22 cellular contexts compared by ENCODE assay signal in the genomic region with DNA sequence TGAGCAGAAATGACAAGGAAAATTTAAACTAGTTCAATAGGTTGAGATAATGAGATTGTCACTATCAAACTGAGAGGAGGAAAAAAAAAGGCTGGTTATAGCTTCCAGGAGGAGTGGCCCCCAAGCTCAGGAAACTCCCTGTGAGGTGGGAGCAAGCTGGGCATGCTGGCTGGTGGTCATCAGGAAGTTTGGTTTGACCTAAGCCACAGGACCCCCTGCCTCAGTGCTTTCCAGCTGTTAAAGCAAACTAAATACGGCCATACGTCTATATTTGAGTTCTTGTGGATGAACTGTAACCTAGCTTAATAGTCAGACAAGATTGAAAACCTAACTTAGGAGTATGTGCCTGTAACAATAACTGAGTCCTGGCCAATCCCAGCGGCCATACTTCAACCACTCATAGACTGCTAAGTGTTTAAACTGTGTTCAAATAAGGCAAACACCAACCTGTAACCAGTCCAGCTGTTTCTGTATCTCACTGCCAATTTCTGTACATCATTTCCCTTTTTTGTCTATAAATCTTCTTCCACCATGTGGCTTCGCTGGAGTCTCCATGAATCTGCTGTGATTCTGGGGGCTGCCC. TPM values are rescaled to one million over a fixed set of nuclear protein-coding genes. Genes with fewer than 3 reads are reported as not detected.
DNase-seq lines count a peak whose midpoint lies in the region; ATAC-seq and TF ChIP-seq lines count a peak whose summit lies in the region.
"Had no signal": no experiment of that assay in that cellular context is flagged by ENCODE, and none has a peak within 500 bp of the region (broad histone marks: within the 10 kb centered on the region; RNA-seq: fewer than 3 reads in every experiment).

No MANE protein-coding gene starts in this region.

- no peak overlapping the region for H3K4me3 ChIP-seq in left lung
- H3K4me3 ChIP-seq in upper lobe of left lung: no peak overlapping the region
- no peak overlapping the region for H3K4me3 ChIP-seq in esophagus squamous epithelium

- no peak overlapping the region for H3K27ac ChIP-seq in left lung
- peak overlapping the region in 3 of 4 donors; percentile 6 to 16 (median 13) for H3K27ac ChIP-seq in upper lobe of left lung
- H3K27ac ChIP-seq in esophagus squamous epithelium: no peak overlapping the region
- H3K27ac ChIP-seq: 22Rv1, KMS-11 had no signal

- no peaks in the 10 kb centered on the region for H3K9me3 ChIP-seq in left lung
- H3K9me3 ChIP-seq in upper lobe of left lung: no peaks in the 10 kb centered on the region
- H3K9me3 ChIP-seq in esophagus squamous epithelium: no peaks in the 10 kb centered on the region

- H3K4me1 Mint-ChIP-seq in WTC11 (peaks cover 44% of the 10 kb centered on the region), HFFc6 (ENCODE audit: low read depth) (peaks cover 16% of the 10 kb centered on the region)
- H3K4me1 Mint-ChIP-seq: B cell had no signal

- WGBS in upper lobe of left lung, 2 donors: 51 to 57% methylated on average over 4 of the region's 4 CpGs
- 72 to 86% methylated on average over 4 of the region's 4 CpGs for WGBS in esophagus squamous epithelium, 2 donors

- TF ChIP-seq POLR2A in upper lobe of left lung (IDR thresholded peaks at IDR 0.05) (no peak), esophagus squamous epithelium (IDR thresholded peaks at IDR 0.05) (no peak)

- POLR2A ChIA-PET in WTC11 (lab: Charles Lee): no interaction called here

- no peaks in the 10 kb centered on the region for H3K36me3 ChIP-seq in left lung
- no peaks in the 10 kb centered on the region for H3K36me3 ChIP-seq in upper lobe of left lung
- H3K36me3 ChIP-seq in esophagus squamous epithelium: no peaks in the 10 kb centered on the region

- TF ChIP-seq CTCF in WTC11 (IDR thresholded peaks at IDR 0.05): no peak
- no peak for TF ChIP-seq CTCF in left lung (IDR thresholded peaks at IDR 0.05)
- no peak for TF ChIP-seq CTCF in upper lobe of left lung (IDR thresholded peaks at IDR 0.05)
- no peak for TF ChIP-seq CTCF in esophagus squamous epithelium (IDR thresholded peaks at IDR 0.05)
- TF ChIP-seq CTCF in HFFc6 (IDR thresholded peaks at IDR 0.05): no peak

- H3K4me3 Mint-ChIP-seq in WTC11 (no peak overlapping the region; the same call in 1 of the 2 replicates), HFFc6 (no peak overlapping the region)
- H3K4me3 Mint-ChIP-seq: B cell; CD4-positive, alpha-beta T cell had no signal

- H3K36me3 Mint-ChIP-seq in WTC11 (peaks cover 31% of the 10 kb centered on the region), HFFc6 (ENCODE audit: low read depth) (no peaks in the 10 kb centered on the region)

- no peaks in the 10 kb centered on the region for H3K27me3 ChIP-seq in left lung
- H3K27me3 ChIP-seq in upper lobe of left lung: no peaks in the 10 kb centered on the region
- no peaks in the 10 kb centered on the region for H3K27me3 ChIP-seq in esophagus squamous epithelium

- H3K27me3 Mint-ChIP-seq in WTC11 (ENCODE audit: low read depth) (no peaks in the 10 kb centered on the region; the same call in 1 of the 2 replicates), HFFc6 (ENCODE audit: insufficient read depth) (peaks cover 14% of the 10 kb centered on the region)
- H3K27me3 Mint-ChIP-seq: B cell; CD4-positive, alpha-beta T cell had no signal

- ATAC-seq in WTC11: no peak
- ATAC-seq in left lung: peak; percentile 58
- ATAC-seq in upper lobe of left lung (ENCODE audit: low FRiP score in 2 of 2): no peak

- H3K9me3 Mint-ChIP-seq in WTC11: peaks cover 35% of the 10 kb centered on the region
- H3K9me3 Mint-ChIP-seq in HFFc6: no peaks in the 10 kb centered on the region
- H3K9me3 Mint-ChIP-seq: CD4-positive, alpha-beta T cell had no signal

- H3K27ac Mint-ChIP-seq in WTC11 (peak overlapping the region; percentile 89; the same call in 1 of the 2 replicates), HFFc6 (no peak overlapping the region)
- H3K27ac Mint-ChIP-seq: B cell; CD4-positive, alpha-beta T cell had no signal

- TF ChIP-seq EP300 in upper lobe of left lung (IDR thresholded peaks at IDR 0.05): no peak

- DNase-seq in DMS53 (lab: John Stamatoyannopoulos, UW) (peak; percentile 19), DMS53 treated with DMSO at 0.1 percent for 48 hours (lab: John Stamatoyannopoulos, UW; ENCODE audit: unreplicated experiment) (no peak), WTC11 (ENCODE audit: low spot score) (no peak), left lung (no peak), upper lobe of left lung (peak in 1 of 2 donors; percentile 57), esophagus squamous epithelium (lab: John Stamatoyannopoulos, UW) (no peak), nucleus accumbens (lab: John Stamatoyannopoulos, UW) (no peak), HFFc6 (no peak)
- DNase-seq: Calu3; CD4-positive, alpha-beta T cell; DMS79; NCI-H1092; NCI-H146; NCI-H226; NCI-H526; NK-92 treated with Interleukin-12 subunit alpha and Interleukin-12 subunit beta, amount 100 ng/mL, for 24 hours; OCI-M1; RPMI8226; SIG-M5 had no signal

- H3K4me1 ChIP-seq in left lung (no peaks in the 10 kb centered on the region), upper lobe of left lung (peaks cover 0 to 8% (median 0%) of the 10 kb centered on the region in 4 donors), esophagus squamous epithelium (peaks cover 0 to 15% (median 0%) of the 10 kb centered on the region in 3 donors)

- intact Hi-C loops in left lung (cut with DNase I): no loop called here
- intact Hi-C loops in esophagus squamous epithelium (cut with DNase I): no loop called here

- CTCF ChIA-PET in WTC11 (lab: Charles Lee): interaction anchor here (1.3 to 1.7 kb wide), 4 partner anchors 16 to 532 kb away, joined by 3 to 6 read pairs (median 4); no protein-coding TSS in a partner anchor

TF ChIP-seq in WTC11, 78 proteins besides CTCF, POLR2A, EP300 and RAD21 (continues in another document):
- TF ChIP-seq, protein P1, sequence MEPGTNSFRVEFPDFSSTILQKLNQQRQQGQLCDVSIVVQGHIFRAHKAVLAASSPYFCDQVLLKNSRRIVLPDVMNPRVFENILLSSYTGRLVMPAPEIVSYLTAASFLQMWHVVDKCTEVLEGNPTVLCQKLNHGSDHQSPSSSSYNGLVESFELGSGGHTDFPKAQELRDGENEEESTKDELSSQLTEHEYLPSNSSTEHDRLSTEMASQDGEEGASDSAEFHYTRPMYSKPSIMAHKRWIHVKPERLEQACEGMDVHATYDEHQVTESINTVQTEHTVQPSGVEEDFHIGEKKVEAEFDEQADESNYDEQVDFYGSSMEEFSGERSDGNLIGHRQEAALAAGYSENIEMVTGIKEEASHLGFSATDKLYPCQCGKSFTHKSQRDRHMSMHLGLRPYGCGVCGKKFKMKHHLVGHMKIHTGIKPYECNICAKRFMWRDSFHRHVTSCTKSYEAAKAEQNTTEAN (CRISPR knock-in tag; IDR thresholded peaks at IDR 0.05): no peak
- TF ChIP-seq, protein P2, sequence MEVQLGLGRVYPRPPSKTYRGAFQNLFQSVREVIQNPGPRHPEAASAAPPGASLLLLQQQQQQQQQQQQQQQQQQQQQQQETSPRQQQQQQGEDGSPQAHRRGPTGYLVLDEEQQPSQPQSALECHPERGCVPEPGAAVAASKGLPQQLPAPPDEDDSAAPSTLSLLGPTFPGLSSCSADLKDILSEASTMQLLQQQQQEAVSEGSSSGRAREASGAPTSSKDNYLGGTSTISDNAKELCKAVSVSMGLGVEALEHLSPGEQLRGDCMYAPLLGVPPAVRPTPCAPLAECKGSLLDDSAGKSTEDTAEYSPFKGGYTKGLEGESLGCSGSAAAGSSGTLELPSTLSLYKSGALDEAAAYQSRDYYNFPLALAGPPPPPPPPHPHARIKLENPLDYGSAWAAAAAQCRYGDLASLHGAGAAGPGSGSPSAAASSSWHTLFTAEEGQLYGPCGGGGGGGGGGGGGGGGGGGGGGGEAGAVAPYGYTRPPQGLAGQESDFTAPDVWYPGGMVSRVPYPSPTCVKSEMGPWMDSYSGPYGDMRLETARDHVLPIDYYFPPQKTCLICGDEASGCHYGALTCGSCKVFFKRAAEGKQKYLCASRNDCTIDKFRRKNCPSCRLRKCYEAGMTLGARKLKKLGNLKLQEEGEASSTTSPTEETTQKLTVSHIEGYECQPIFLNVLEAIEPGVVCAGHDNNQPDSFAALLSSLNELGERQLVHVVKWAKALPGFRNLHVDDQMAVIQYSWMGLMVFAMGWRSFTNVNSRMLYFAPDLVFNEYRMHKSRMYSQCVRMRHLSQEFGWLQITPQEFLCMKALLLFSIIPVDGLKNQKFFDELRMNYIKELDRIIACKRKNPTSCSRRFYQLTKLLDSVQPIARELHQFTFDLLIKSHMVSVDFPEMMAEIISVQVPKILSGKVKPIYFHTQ (CRISPR knock-in tag; IDR thresholded peaks at IDR 0.05): no peak

RNA-seq across cellular contexts. Expression of a gene that starts 24.6 kb away (rescaled TPM):
- total RNA-seq in WTC11 (2021): 13.7 to 14.7 TPM (median 14.6 TPM) in 3 replicates
- total RNA-seq in left lung: 1 to 10 TPM; 7.3 to 7.7 TPM
- total RNA-seq in upper lobe of left lung: 10 to 100 TPM in 3 of 6 donors, 1 to 10 TPM in 3; 5.1 to 14.9 (median 9.7) TPM
- total RNA-seq in esophagus squamous epithelium: 1 to 10 TPM; 3.9 to 8.4 (median 7.0) TPM
- 1 to 10 TPM; 5.7 to 6.3 (median 6.1) TPM for total RNA-seq in HFFc6 (2021; fragmentation: NEBNext Ultra II Directional; extraction: Animal tissue kit (Norgen Biotek cat#: 25700))

RNA-seq across cellular contexts. Expression of a gene that starts 52.0 kb away (rescaled TPM):
- total RNA-seq in WTC11 (2021): 51.6 to 57.4 TPM (median 52.2 TPM) in 3 replicates
- 10 to 100 TPM; 60.7 to 70.9 TPM for total RNA-seq in left lung
- 100 to 1,000 TPM in 2 of 6 donors, 10 to 100 TPM in 4; 61.7 to 268 (median 78.3) TPM for total RNA-seq in upper lobe of left lung
- total RNA-seq in esophagus squamous epithelium: 10 to 100 TPM; 11.9 to 20.0 (median 12.6) TPM
- 10 to 100 TPM; 37.9 to 44.9 (median 40.4) TPM for total RNA-seq in HFFc6 (2021; fragmentation: NEBNext Ultra II Directional; extraction: Animal tissue kit (Norgen Biotek cat#: 25700))

Comparison
In these comparisons a context has a peak if more than half of its experiments do, and no peak if none do; other contexts are left out.
1. H3K27ac ChIP-seq: peak in upper lobe of left lung (3 of 4); none in left lung (0 of 2) and esophagus squamous epithelium (0 of 4).